10 cellular contexts compared by ENCODE assay signal in the genomic region with DNA sequence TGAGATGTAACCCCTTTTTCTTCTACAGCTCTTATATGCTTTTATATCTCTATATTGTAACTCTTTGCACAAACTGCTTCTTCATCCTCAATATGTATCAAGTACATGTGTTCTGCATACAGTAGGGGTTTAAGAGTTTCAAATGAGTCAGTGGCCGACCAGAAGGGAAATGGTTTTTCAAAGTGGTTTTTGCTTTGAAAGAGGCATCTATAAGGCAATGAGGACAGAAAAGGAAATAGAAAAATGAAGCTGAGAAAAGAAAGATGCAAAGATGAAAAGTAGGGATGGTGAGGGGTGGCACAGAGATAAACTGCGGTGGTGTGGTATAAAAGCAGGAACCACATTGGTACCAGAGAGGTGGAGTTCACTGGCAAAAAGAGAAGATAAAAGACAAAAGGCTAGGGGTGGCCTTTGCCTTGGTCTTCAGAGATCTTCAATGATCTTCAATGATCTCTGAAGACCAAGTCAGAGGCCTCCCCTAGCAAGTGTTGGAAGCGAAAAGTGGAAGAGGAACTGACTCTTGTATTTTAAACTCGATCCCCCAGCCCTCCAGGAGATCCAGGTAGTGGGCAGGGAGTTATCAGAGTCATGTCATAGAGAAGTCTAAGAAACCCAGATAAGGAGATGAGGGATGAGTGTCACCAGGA.
DNase-seq lines count a peak whose midpoint lies in the region; ATAC-seq and TF ChIP-seq lines count a peak whose summit lies in the region.
"Had no signal": no experiment of that assay in that cellular context is flagged by ENCODE, and none has a peak within 500 bp of the region (broad histone marks: within the 10 kb centered on the region; RNA-seq: fewer than 3 reads in every experiment).

No MANE protein-coding gene starts in this region.

- CTCF ChIA-PET in IMR-90 (lab: Yijun Ruan, JAX): interaction anchor here (0.7 kb wide), 1 partner anchor 9 kb away, joined by 4 read pairs; no protein-coding TSS in a partner anchor

- no peak for TF ChIP-seq RAD21 in IMR-90 (IDR thresholded peaks at IDR 0.05; ENCODE audit: low read length)

- ATAC-seq in GM18909 (IDR thresholded peaks at IDR 0.05; ENCODE audit: poor library complexity, unreplicated experiment) (peak; percentile 76), GM21786 (IDR thresholded peaks at IDR 0.05; ENCODE audit: unreplicated experiment) (peak; percentile 64), IMR-90 (ENCODE audit: low read depth) (no peak)

- no peak for DNase-seq in IMR-90
- no peak for DNase-seq in esophagus squamous epithelium (lab: John Stamatoyannopoulos, UW)
- no peak for DNase-seq in NCI-H1105 treated with DMSO at 0.1 percent for 48 hours (lab: John Stamatoyannopoulos, UW)
- no peak for DNase-seq in activated effector memory CD4-positive, alpha-beta T cell treated with Interleukin-2 at 50 U/mL for 16 hours
- no peak for DNase-seq in osteoblast (ENCODE audit: insufficient read length, low spot score, missing footprints)
- DNase-seq: anterior cingulate cortex, NCI-H524 had no signal

- H3K27me3 ChIP-seq in IMR-90 (ENCODE audit: control insufficient read depth, insufficient read depth, low read length) (no peaks in the 10 kb centered on the region), esophagus squamous epithelium (no peaks in the 10 kb centered on the region), osteoblast (ENCODE audit: insufficient read depth, low read length) (no peaks in the 10 kb centered on the region)

- H2BK15ac ChIP-seq in IMR-90 (ENCODE audit: low read depth, low read length): peak overlapping the region; percentile 91

- peak overlapping the region; percentile 38; the same call in 1 of the 2 replicates for H3K18ac ChIP-seq in IMR-90 (ENCODE audit: low read depth, low read length)

- no peaks in the 10 kb centered on the region for H3K36me3 ChIP-seq in IMR-90 (ENCODE audit: control insufficient read depth, insufficient read depth, low read length)
- H3K36me3 ChIP-seq in esophagus squamous epithelium: no peaks in the 10 kb centered on the region
- no peaks in the 10 kb centered on the region for H3K36me3 ChIP-seq in osteoblast (ENCODE audit: insufficient read depth, low read length)

- no TSS peak for BruUV-seq in IMR-90 (replicated peaks; lab: Mats Ljungman, UMichigan)

- TF ChIP-seq CTCF in IMR-90 (conservative IDR thresholded peaks at IDR 0.05; ENCODE audit: low read depth, low read length): no peak
- no peak for TF ChIP-seq CTCF in esophagus squamous epithelium (IDR thresholded peaks at IDR 0.05)
- no peak for TF ChIP-seq CTCF in osteoblast (IDR thresholded peaks at IDR 0.05; ENCODE audit: extremely low read depth, low read depth, low read length)

- H3K9me1 ChIP-seq in IMR-90 (ENCODE audit: insufficient read depth, low read length): peaks cover 15% of the 10 kb centered on the region; the same call in 1 of the 2 replicates

- H4K20me1 ChIP-seq in IMR-90 (ENCODE audit: insufficient read depth, low read length) (no peaks in the 10 kb centered on the region), osteoblast (ENCODE audit: insufficient read depth, low read length) (no peaks in the 10 kb centered on the region)

- H3K56ac ChIP-seq in IMR-90 (ENCODE audit: extremely low read depth, insufficient read depth, low read length): no peak overlapping the region

- H2BK5ac ChIP-seq in IMR-90 (ENCODE audit: low read depth, low read length, poor library complexity, severe bottlenecking): no peak overlapping the region

- 95% methylated on average over 2 of the region's 4 CpGs; no CpG with 5 or more reads in 1 of the 2 experiments for WGBS in IMR-90 (ENCODE audit: extremely low coverage in 2 of 2, insufficient read length in 1 of 2), 2 experiments
- 89 to 93% methylated on average over 4 of the region's 4 CpGs for WGBS in esophagus squamous epithelium, 2 donors

- peak overlapping the region; percentile 47; the same call in 1 of the 2 replicates for H4K5ac ChIP-seq in IMR-90 (ENCODE audit: low read depth, low read length)

- H3K79me1 ChIP-seq in IMR-90 (ENCODE audit: low read depth in 1 of 2, low read length in 2 of 2): peaks cover 0 to 6% of the 10 kb centered on the region in 2 experiments; a peak in 1 of 4 replicates

- H2AK9ac ChIP-seq in IMR-90 (replicated peaks; ENCODE audit: low read depth, low read length, poor library complexity): no peak overlapping the region

- H3K9me3 ChIP-seq in IMR-90 (ENCODE audit: control insufficient read depth, insufficient read depth, low read length) (no peaks in the 10 kb centered on the region), esophagus squamous epithelium (no peaks in the 10 kb centered on the region), osteoblast (ENCODE audit: low read depth, low read length) (no peaks in the 10 kb centered on the region)

- TF ChIP-seq POLR2A in IMR-90 (IDR thresholded peaks at IDR 0.05; ENCODE audit: low read depth, low read length): no peak
- TF ChIP-seq POLR2A in esophagus squamous epithelium (IDR thresholded peaks at IDR 0.05): no peak

- H3K4me1 ChIP-seq in IMR-90 (ENCODE audit: control insufficient read depth, insufficient read depth, low read length): peaks cover 16% of the 10 kb centered on the region; the same call in 1 of the 2 replicates
- H3K4me1 ChIP-seq in esophagus squamous epithelium: peaks cover 6 to 64% (median 31%) of the 10 kb centered on the region in 3 donors
- H3K4me1 ChIP-seq in osteoblast (ENCODE audit: insufficient read depth, low read length): peaks cover 46% of the 10 kb centered on the region

- H2AFZ ChIP-seq in IMR-90 (replicated peaks; ENCODE audit: low read length, poor library complexity) (no peak overlapping the region), osteoblast (ENCODE audit: low read length) (no peak overlapping the region)

- in situ Hi-C loops in IMR-90 (cut with MboI; ENCODE audit: low sequenced_read_pairs): no loop called here

- dilution Hi-C loops in IMR-90 (cut with HindIII; ENCODE audit: low sequenced_read_pairs, unreplicated experiment): no loop called here

- peak overlapping the region; percentile 100 for H2BK20ac ChIP-seq in IMR-90 (ENCODE audit: low read depth, low read length)

- H3K4me2 ChIP-seq in IMR-90 (ENCODE audit: low read depth, low read length) (no peak overlapping the region), osteoblast (ENCODE audit: insufficient read depth, low read length) (no peak overlapping the region)

- POLR2A ChIA-PET in IMR-90 (lab: Charles Lee; ENCODE audit: unreplicated experiment): no interaction called here

- peak overlapping the region; percentile 99; the same call in 1 of the 2 replicates for H3K23ac ChIP-seq in IMR-90 (ENCODE audit: low read depth, low read length)

- peak overlapping the region; percentile 96 for H3K4ac ChIP-seq in IMR-90 (ENCODE audit: low read depth, low read length)

- no peaks in the 10 kb centered on the region for H3K79me2 ChIP-seq in osteoblast (ENCODE audit: insufficient read depth, low read length)

- H3K14ac ChIP-seq in IMR-90 (replicated peaks; ENCODE audit: low read depth, low read length): peak overlapping the region; percentile 98

- peak overlapping the region; percentile 97 for H4K91ac ChIP-seq in IMR-90 (ENCODE audit: insufficient read depth, low read depth, low read length)

- no peak overlapping the region for H3K4me3 ChIP-seq in IMR-90 (ENCODE audit: insufficient read depth, low read depth, low read length)
- H3K4me3 ChIP-seq in esophagus squamous epithelium: no peak overlapping the region
- H3K4me3 ChIP-seq in osteoblast (ENCODE audit: insufficient read depth, low read length): no peak overlapping the region
- H3K4me3 ChIP-seq: skin epidermis had no signal

- H3K9ac ChIP-seq in IMR-90 (ENCODE audit: low read depth, low read length): no peak overlapping the region

- peak overlapping the region; percentile 75; the same call in 1 of the 2 replicates for H2AK5ac ChIP-seq in IMR-90 (ENCODE audit: low read depth, low read length)

- H4K8ac ChIP-seq in IMR-90 (ENCODE audit: low read depth in 2 of 2, low read length in 2 of 2): peak overlapping the region in 1 of 2 experiments; percentile 93; a peak in 3 of 4 replicates

- H2BK120ac ChIP-seq in IMR-90 (ENCODE audit: low read depth, low read length): peak overlapping the region; percentile 99

- H3K27ac ChIP-seq in IMR-90 (ENCODE audit: insufficient read depth, low read length) (no peak overlapping the region), esophagus squamous epithelium (peak overlapping the region; percentile 53 to 84 (median 68)), osteoblast (ENCODE audit: low read depth, low read length) (no peak overlapping the region)

- intact Hi-C loops in IMR-90 (cut with micrococcal nuclease) (no loop called here), esophagus squamous epithelium (cut with DNase I) (no loop called here)

TF ChIP-seq in IMR-90, 13 proteins besides CTCF, POLR2A, EP300 and RAD21 (continues in another document):
- TF ChIP-seq ELK1 (IDR thresholded peaks at IDR 0.05; ENCODE audit: borderline replicate concordance, low read depth, low read length): no peak
- TF ChIP-seq RFX5 (IDR thresholded peaks at IDR 0.05; ENCODE audit: low read depth, low read length): no peak
- no peak for TF ChIP-seq MAZ (IDR thresholded peaks at IDR 0.05; ENCODE audit: borderline replicate concordance, low read depth, low read length)
- no peak for TF ChIP-seq CHD1 (IDR thresholded peaks at IDR 0.05; ENCODE audit: low read depth, low read length)
- TF ChIP-seq MAFK (IDR thresholded peaks at IDR 0.05; ENCODE audit: low read depth, low read length): no peak
- TF ChIP-seq SMC3 (IDR thresholded peaks at IDR 0.05; ENCODE audit: low read depth, low read length): no peak
- TF ChIP-seq CEBPB (IDR thresholded peaks at IDR 0.05; ENCODE audit: low read depth, low read length): no peak
- TF ChIP-seq RCOR1 (IDR thresholded peaks at IDR 0.05; ENCODE audit: insufficient replicate concordance, low read length): no peak
- no peak for TF ChIP-seq BHLHE40 (IDR thresholded peaks at IDR 0.05; ENCODE audit: low read depth, low read length)
- TF ChIP-seq FOS (IDR thresholded peaks at IDR 0.05; ENCODE audit: low read depth, low read length): no peak
- TF ChIP-seq NFE2L2 (IDR thresholded peaks at IDR 0.05; ENCODE audit: low read depth, low read length): no peak

Comparison
In these comparisons a context has a peak if more than half of its experiments do, and no peak if none do; other contexts are left out.
1. H3K27ac ChIP-seq: peak in esophagus squamous epithelium (4 of 4); none in IMR-90 (single experiment) and osteoblast (single experiment).